ENCODE assay signal across 23 cellular contexts in genomic region chr1:57112148-57112547, GRCh38.
A peak's percentile ranks its signal among the peaks of the same experiment; 100 is the strongest.
DNase-seq lines count a peak whose midpoint lies in the region; ATAC-seq and TF ChIP-seq lines count a peak whose summit lies in the region.
"Had no signal": no experiment of that assay in that cellular context is flagged by ENCODE, and none has a peak within 500 bp of the region (broad histone marks: within the 10 kb centered on the region; RNA-seq: fewer than 3 reads in every experiment).

No MANE protein-coding gene starts in this region.

- H3F3A ChIP-seq in GM23248 (ENCODE audit: insufficient read depth): no peaks in the 10 kb centered on the region
- no peaks in the 10 kb centered on the region for H3F3A ChIP-seq in smooth muscle cell (ENCODE audit: low read depth)

- no peak overlapping the region for H3K9ac ChIP-seq in GM23248
- H3K9ac ChIP-seq in endodermal cell (ENCODE audit: extremely low read depth, low read length, poor library complexity, severe bottlenecking): no peak overlapping the region
- H3K9ac ChIP-seq in smooth muscle cell (ENCODE audit: low read depth): no peak overlapping the region
- H3K9ac ChIP-seq: parathyroid adenoma had no signal

- in situ Hi-C loops in GM23248 (cut with MboI): no loop called here

- intact Hi-C loops in Right ventricle myocardium superior (cut with DNase I): no loop called here

- no peaks in the 10 kb centered on the region for H3K36me3 Mint-ChIP-seq in endodermal cell (ENCODE audit: low read depth)
- H3K36me3 Mint-ChIP-seq: naive thymus-derived CD8-positive, alpha-beta T cell had no signal

- no peak overlapping the region for H3K27ac ChIP-seq in GM23248
- peak overlapping the region; percentile 48 for H3K27ac ChIP-seq in endodermal cell (ENCODE audit: low read depth, low read length)
- H3K27ac ChIP-seq in smooth muscle cell (ENCODE audit: low read depth): no peak overlapping the region
- H3K27ac ChIP-seq: parathyroid adenoma, tibial nerve had no signal

- H2AFZ ChIP-seq in GM23248 (no peak overlapping the region), smooth muscle cell (ENCODE audit: low read depth) (no peak overlapping the region)
- H2AFZ ChIP-seq: parathyroid adenoma had no signal

- no peaks in the 10 kb centered on the region for H3K9me3 Mint-ChIP-seq in endodermal cell

- DNase-seq in GM23248: peak; percentile 36
- DNase-seq in NCI-H2227 treated with DMSO at 0.1 percent for 48 hours (lab: John Stamatoyannopoulos, UW): peak; percentile 42
- peak; percentile 70 for DNase-seq in endodermal cell
- peak; percentile 3 for DNase-seq in medulla oblongata (ENCODE audit: extremely low spot score)
- no peak for DNase-seq in SK-N-DZ (ENCODE audit: low spot score)
- DNase-seq in NCI-H1694 (lab: John Stamatoyannopoulos, UW): no peak
- DNase-seq in Right ventricle myocardium superior: no peak
- DNase-seq in smooth muscle cell (lab: John Stamatoyannopoulos, UW; ENCODE audit: unreplicated experiment): no peak
- DNase-seq: activated CD4-positive, alpha-beta T cell treated with anti-CD3 and anti-CD28 coated beads, Interleukin-2, amount 50 U/mL, for 1 hour; activated CD8-positive, alpha-beta memory T cell treated with anti-CD3 and anti-CD28 coated beads, Interleukin-2, amount 50 U/mL, for 4 hours; cerebellar nuclear complex; effector CD8-positive, alpha-beta T cell; HCEC 1CT; mesenchymal stem cell; naive thymus-derived CD8-positive, alpha-beta T cell; NCI-H187 treated with DMSO at 0.1 percent for 48 hours; NCI-H510A; RPMI8226; stimulated activated CD4-positive, alpha-beta T cell treated with anti-CD3 and anti-CD28 coated beads, Interleukin-1b, Interleukin-23, amount 100 ng/mL, for 48 hours; stimulated activated naive CD4-positive, alpha-beta T cell treated with Interleukin-2 at 50 U/mL for 16 hours; SW 1271 had no signal

- peaks cover 15% of the 10 kb centered on the region for H3K4me1 Mint-ChIP-seq in endodermal cell
- H3K4me1 Mint-ChIP-seq: naive thymus-derived CD8-positive, alpha-beta T cell had no signal

- H3K27me3 Mint-ChIP-seq in endodermal cell (ENCODE audit: insufficient read depth): no peaks in the 10 kb centered on the region

- H3K27me3 ChIP-seq in GM23248 (replicated peaks; ENCODE audit: insufficient read depth): no peaks in the 10 kb centered on the region
- H3K27me3 ChIP-seq in endodermal cell (ENCODE audit: control insufficient read depth, insufficient read depth, low read length, poor library complexity, severe bottlenecking): no peaks in the 10 kb centered on the region
- no peaks in the 10 kb centered on the region for H3K27me3 ChIP-seq in smooth muscle cell (ENCODE audit: low read depth)
- H3K27me3 ChIP-seq: tibial nerve had no signal

- no peak overlapping the region for H3K4me3 Mint-ChIP-seq in endodermal cell
- H3K4me3 Mint-ChIP-seq: naive thymus-derived CD8-positive, alpha-beta T cell had no signal

- no peak overlapping the region for H3K4me3 ChIP-seq in GM23248
- no peak overlapping the region for H3K4me3 ChIP-seq in endodermal cell (ENCODE audit: low read length)
- no peak overlapping the region for H3K4me3 ChIP-seq in smooth muscle cell
- H3K4me3 ChIP-seq: tibial nerve had no signal

- H3K4me2 ChIP-seq in GM23248 (ENCODE audit: unreplicated experiment) (no peak overlapping the region), smooth muscle cell (no peak overlapping the region)

- H3K79me2 ChIP-seq in GM23248 (ENCODE audit: insufficient read depth) (no peaks in the 10 kb centered on the region), smooth muscle cell (ENCODE audit: low read depth) (no peaks in the 10 kb centered on the region)
- H3K79me2 ChIP-seq: parathyroid adenoma had no signal

- H4K20me1 ChIP-seq in GM23248 (ENCODE audit: insufficient read depth): no peaks in the 10 kb centered on the region
- no peaks in the 10 kb centered on the region for H4K20me1 ChIP-seq in smooth muscle cell (ENCODE audit: low read depth)

- no peaks in the 10 kb centered on the region for H3K9me3 ChIP-seq in GM23248 (ENCODE audit: low read depth)
- H3K9me3 ChIP-seq in endodermal cell (ENCODE audit: control insufficient read depth, low read length): no peaks in the 10 kb centered on the region
- H3K9me3 ChIP-seq in smooth muscle cell (replicated peaks; ENCODE audit: low read depth): no peaks in the 10 kb centered on the region
- H3K9me3 ChIP-seq: tibial nerve had no signal

- ATAC-seq in Right ventricle myocardium superior (ENCODE audit: poor library complexity): no peak
- ATAC-seq: naive thymus-derived CD8-positive, alpha-beta T cell had no signal

- TF ChIP-seq CTCF in endodermal cell (conservative IDR thresholded peaks at IDR 0.05) (no peak), smooth muscle cell (IDR thresholded peaks at IDR 0.05; ENCODE audit: borderline replicate concordance, insufficient read depth, poor library complexity, severe bottlenecking) (no peak)

- WGBS in GM23248 (ENCODE audit: low coverage in 1 of 2, low lambda C conversion rate in 2 of 2, missing lambda C conversion rate in 2 of 2), 2 experiments: 85 to 93% methylated on average over 2 of the region's 2 CpGs
- 15 to 32% methylated on average over 2 of the region's 2 CpGs for WGBS in endodermal cell (ENCODE audit: insufficient coverage in 1 of 2, insufficient read length in 1 of 2), 2 experiments
- 72% methylated on average over 2 of the region's 2 CpGs for WGBS in smooth muscle cell (ENCODE audit: low lambda C conversion rate)

- H3K36me3 ChIP-seq in GM23248 (ENCODE audit: low read depth) (no peaks in the 10 kb centered on the region), endodermal cell (ENCODE audit: control insufficient read depth, insufficient read depth, low read length) (no peaks in the 10 kb centered on the region), smooth muscle cell (ENCODE audit: low read depth) (no peaks in the 10 kb centered on the region)
- H3K36me3 ChIP-seq: tibial nerve had no signal

- H3K4me1 ChIP-seq in GM23248 (ENCODE audit: insufficient read depth) (no peaks in the 10 kb centered on the region), endodermal cell (ENCODE audit: control insufficient read depth, insufficient read depth, low read length) (no peaks in the 10 kb centered on the region), smooth muscle cell (ENCODE audit: low read depth) (peaks cover 3% of the 10 kb centered on the region)
- H3K4me1 ChIP-seq: parathyroid adenoma had no signal

- no peaks in the 10 kb centered on the region for H3K9me2 ChIP-seq in GM23248 (ENCODE audit: insufficient read depth)

- H3K27ac Mint-ChIP-seq in endodermal cell: no peak overlapping the region
- H3K27ac Mint-ChIP-seq: naive thymus-derived CD8-positive, alpha-beta T cell had no signal

Comparison
In these comparisons a context has a peak if more than half of its experiments do, and no peak if none do; other contexts are left out.
1. DNase-seq: peak in GM23248 (single experiment), NCI-H2227 treated with DMSO at 0.1 percent for 48 hours (single experiment), endodermal cell (single experiment) and medulla oblongata (single experiment); none in SK-N-DZ (single experiment), NCI-H1694 (single experiment), Right ventricle myocardium superior (single experiment) and smooth muscle cell (single experiment).